23 cellular contexts compared by ENCODE assay signal in the genomic region with DNA sequence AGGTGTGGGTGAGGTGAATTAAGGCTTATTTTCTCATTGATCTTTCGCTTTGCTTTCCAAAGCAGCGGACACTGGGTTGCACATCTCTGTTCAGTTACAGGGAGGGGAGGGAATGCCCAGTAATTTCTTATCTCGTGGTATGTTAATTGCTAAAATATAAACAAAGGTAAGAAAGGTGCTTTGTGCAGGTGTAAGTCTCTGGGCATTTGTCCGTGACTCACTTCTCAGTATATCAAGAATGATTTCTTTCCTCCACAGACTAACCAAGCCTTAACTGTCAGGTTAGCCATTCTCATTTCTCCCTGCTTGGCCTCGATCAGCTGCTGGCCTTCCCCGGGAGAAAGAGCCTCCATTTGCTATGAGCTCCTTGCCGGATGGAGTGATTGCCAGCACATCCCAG.
"Had no signal": no experiment of that assay in that cellular context is flagged by ENCODE, and none has a peak within 500 bp of the region (broad histone marks: within the 10 kb centered on the region; RNA-seq: fewer than 3 reads in every experiment).

No MANE protein-coding gene starts in this region.

- H3K27ac ChIP-seq: left ventricle myocardium inferior, ovary, prostate gland, sigmoid colon, spleen, suprapubic skin, thoracic aorta, tibial artery, upper lobe of right lung had no signal

- ATAC-seq: naive thymus-derived CD4-positive, alpha-beta T cell; natural killer cell treated with Interleukin-12 subunit alpha and Interleukin-12 subunit beta and Interleukin-15 and Interleukin-18, amount 100 ng/mL, for 72 hours; right cardiac atrium; stimulated activated effector memory CD8-positive, alpha-beta T cell treated with anti-CD3 and anti-CD28 coated beads, Interleukin-12 subunit alpha, Interleukin-12 subunit beta, amount 100 ng/mL, for 72 hours; upper lobe of right lung had no signal

- H3K4me3 ChIP-seq: left ventricle myocardium inferior, lung, ovary, prostate gland, sigmoid colon, spleen, suprapubic skin, thoracic aorta, tibial artery, upper lobe of right lung had no signal

- DNase-seq: hypothalamus; immature natural killer cell; kidney; left ventricle myocardium inferior; mesendoderm; naive thymus-derived CD4-positive, alpha-beta T cell; ovary; retina; right cardiac atrium; sigmoid colon; small intestine; spleen; stimulated activated CD4-positive, alpha-beta T cell treated with anti-CD3 and anti-CD28 coated beads, Interleukin-4, amount 100 ng/mL, for 24 hours; stimulated activated naive CD4-positive, alpha-beta T cell; tibial artery; trophoblast cell; upper lobe of right lung had no signal

- H3K27me3 ChIP-seq: ovary, sigmoid colon, spleen, suprapubic skin, tibial artery, upper lobe of right lung had no signal

- H3K4me1 ChIP-seq: left ventricle myocardium inferior, prostate gland, sigmoid colon, spleen, suprapubic skin, tibial artery, upper lobe of right lung had no signal

- H3K36me3 ChIP-seq: left ventricle myocardium inferior, ovary, prostate gland, sigmoid colon, spleen, suprapubic skin, thoracic aorta, tibial artery, upper lobe of right lung had no signal

- H3K9me3 ChIP-seq: left ventricle myocardium inferior, ovary, prostate gland, sigmoid colon, spleen, suprapubic skin, thoracic aorta, tibial artery, upper lobe of right lung had no signal
